In the genomic region with DNA sequence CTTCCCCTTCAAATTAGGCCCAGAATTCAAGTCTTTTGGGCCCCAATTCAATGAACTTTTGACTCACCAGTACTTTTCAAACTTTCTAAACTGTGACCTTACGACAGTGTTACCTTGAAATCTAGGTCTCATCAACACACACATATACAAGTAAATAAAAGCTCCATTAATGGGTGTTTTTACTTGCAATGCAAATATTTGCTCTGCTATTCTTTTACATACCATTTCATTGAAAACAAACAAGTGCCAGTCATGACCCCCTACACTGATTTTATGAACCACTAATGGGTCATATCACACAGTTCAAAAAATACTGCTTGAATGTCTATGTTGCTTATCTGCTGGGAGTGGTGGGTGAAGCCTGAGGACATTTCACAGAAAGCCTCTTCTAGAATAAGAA, we compare ENCODE assay signal across 11 cellular contexts. TPM values are rescaled to one million over a fixed set of nuclear protein-coding genes. Genes with fewer than 3 reads are reported as not detected.
"Had no signal": no experiment of that assay in that cellular context is flagged by ENCODE, and none has a peak within 500 bp of the region (broad histone marks: within the 10 kb centered on the region; RNA-seq: fewer than 3 reads in every experiment).

No MANE protein-coding gene starts in this region.

- DNase-seq: GM23248, GOT3, H7, HFFc6, KBM-7 had no signal

- H3K36me3 Mint-ChIP-seq: IgD-negative memory B cell had no signal

- H3K4me3 Mint-ChIP-seq: HFFc6, IgD-negative memory B cell had no signal

- H3K36me3 ChIP-seq: HAP-1 had no signal

- H3K27ac ChIP-seq: GM23248, HL-60, KMS-11 had no signal

- ATAC-seq: HCT116 had no signal

- H3K9me3 ChIP-seq: HAP-1 had no signal

- H3K27ac Mint-ChIP-seq: HFFc6, IgD-negative memory B cell had no signal

- H3K4me1 Mint-ChIP-seq: IgD-negative memory B cell had no signal

- H3K4me3 ChIP-seq: GM23248, HAP-1 had no signal

RNA-seq across cellular contexts. Expression of gene NR1H4, which starts 9.1 kb away (rescaled TPM):
- total RNA-seq: GM23248, H7, HFFc6, HT1080 had no signal
